ENCODE assay signal across 17 cellular contexts in genomic region chr17:64275016-64275415, GRCh38. TPM values are rescaled to one million over a fixed set of nuclear protein-coding genes. Genes with fewer than 3 reads are reported as not detected.
DNase-seq lines count a peak whose midpoint lies in the region; TF ChIP-seq lines count a peak whose summit lies in the region.
"Had no signal": no experiment of that assay in that cellular context is flagged by ENCODE, and none has a peak within 500 bp of the region (broad histone marks: within the 10 kb centered on the region; RNA-seq: fewer than 3 reads in every experiment).

No MANE protein-coding gene starts in this region.

- H3K4me1 Mint-ChIP-seq in T-helper 2 cell treated with Interferon-gamma antibody and Interleukin-4, amounts not matched to agents 5 μg/mL and 100 μg/mL, for 36 hours (ENCODE audit: low read depth): peaks cover 20% of the 10 kb centered on the region
- peaks cover 17% of the 10 kb centered on the region for H3K4me1 Mint-ChIP-seq in MCF 10A (ENCODE audit: insufficient read depth, unreplicated experiment)

- POLR2A ChIA-PET in MCF 10A (lab: Yijun Ruan, JAX): no interaction called here

- dilution Hi-C loops in mammary epithelial cell (cut with HindIII; ENCODE audit: low sequenced_read_pairs): loop anchor here (5.0 to 10.0 kb wide), 2 partner anchors 50 to 128 kb away; no protein-coding TSS in a partner anchor

- no peaks in the 10 kb centered on the region for H3K27me3 ChIP-seq in mammary epithelial cell (ENCODE audit: insufficient read depth, low read length)
- H3K27me3 ChIP-seq: BLaER1 treated with 17β-estradiol and CSF1 and Interleukin-3, amounts not matched to agents 10 nM and 100 nM had no signal

- H3K4me2 ChIP-seq in mammary epithelial cell (ENCODE audit: insufficient read depth, low read depth, low read length): no peak overlapping the region
- H3K4me2 ChIP-seq: A549; BLaER1 treated with 17β-estradiol and CSF1 and Interleukin-3, amounts not matched to agents 10 nM and 100 nM had no signal

- BruUV-seq in mammary epithelial cell (replicated peaks; lab: Mats Ljungman, UMichigan) (no TSS peak), MCF 10A (replicated peaks; lab: Mats Ljungman, UMichigan) (no TSS peak)

- TF ChIP-seq CTCF in mammary epithelial cell (conservative IDR thresholded peaks at IDR 0.05 in 1 of 2, IDR thresholded peaks at IDR 0.05 in 1 of 2; ENCODE audit: extremely low read depth in 1 of 2, insufficient read depth in 1 of 2, low read depth in 1 of 2, low read length in 2 of 2) (no peak), MCF 10A (IDR thresholded peaks at IDR 0.05; ENCODE audit: unreplicated experiment) (no peak)

- peaks cover 9% of the 10 kb centered on the region for H3K9me3 ChIP-seq in mammary epithelial cell (replicated peaks; ENCODE audit: insufficient read depth, low read length)
- H3K9me3 ChIP-seq: Caco-2 had no signal

- H3K9me3 Mint-ChIP-seq in T-helper 2 cell treated with Interferon-gamma antibody and Interleukin-4, amounts not matched to agents 5 μg/mL and 100 μg/mL, for 36 hours: peaks cover 6% of the 10 kb centered on the region
- H3K9me3 Mint-ChIP-seq in MCF 10A (ENCODE audit: unreplicated experiment): no peaks in the 10 kb centered on the region

- H3K27me3 Mint-ChIP-seq in T-helper 2 cell treated with Interferon-gamma antibody and Interleukin-4, amounts not matched to agents 5 μg/mL and 100 μg/mL, for 36 hours (ENCODE audit: low read depth): no peaks in the 10 kb centered on the region
- H3K27me3 Mint-ChIP-seq in MCF 10A (ENCODE audit: insufficient read depth, unreplicated experiment): no peaks in the 10 kb centered on the region
- H3K27me3 Mint-ChIP-seq: B cell; CD4-positive, alpha-beta T cell had no signal

- H2AFZ ChIP-seq in mammary epithelial cell (ENCODE audit: low read depth, low read length): peak overlapping the region; percentile 80

- no peak overlapping the region for H3K27ac ChIP-seq in mammary epithelial cell (ENCODE audit: insufficient read depth, low read depth, low read length)
- H3K27ac ChIP-seq: 22Rv1; A549; BLaER1 treated with 17β-estradiol and CSF1 and Interleukin-3, amounts not matched to agents 10 nM and 100 nM; C4-2B had no signal

- H3K36me3 ChIP-seq in mammary epithelial cell (ENCODE audit: insufficient read depth, low read length): no peaks in the 10 kb centered on the region
- H3K36me3 ChIP-seq: BLaER1 treated with 17β-estradiol and CSF1 and Interleukin-3, amounts not matched to agents 10 nM and 100 nM had no signal

- H3K36me3 Mint-ChIP-seq in T-helper 2 cell treated with Interferon-gamma antibody and Interleukin-4, amounts not matched to agents 5 μg/mL and 100 μg/mL, for 36 hours (ENCODE audit: low read depth): no peaks in the 10 kb centered on the region
- H3K36me3 Mint-ChIP-seq in MCF 10A (ENCODE audit: insufficient read depth, unreplicated experiment): peaks cover 3% of the 10 kb centered on the region
- H3K36me3 Mint-ChIP-seq: CD8-positive, alpha-beta T cell had no signal

- H3K79me2 ChIP-seq in mammary epithelial cell (ENCODE audit: insufficient read depth, low read length): no peaks in the 10 kb centered on the region

- H4K20me1 ChIP-seq in mammary epithelial cell (ENCODE audit: insufficient read depth, low read length): no peaks in the 10 kb centered on the region
- H4K20me1 ChIP-seq: BLaER1 treated with 17β-estradiol and CSF1 and Interleukin-3, amounts not matched to agents 10 nM and 100 nM had no signal

- H3K9ac ChIP-seq in mammary epithelial cell (ENCODE audit: insufficient read depth, low read length): no peak overlapping the region
- H3K9ac ChIP-seq: BLaER1 treated with 17β-estradiol and CSF1 and Interleukin-3, amounts not matched to agents 10 nM and 100 nM had no signal

- peak overlapping the region; percentile 7 for H3K27ac Mint-ChIP-seq in T-helper 2 cell treated with Interferon-gamma antibody and Interleukin-4, amounts not matched to agents 5 μg/mL and 100 μg/mL, for 36 hours
- H3K27ac Mint-ChIP-seq in MCF 10A (ENCODE audit: low read depth, unreplicated experiment): no peak overlapping the region
- H3K27ac Mint-ChIP-seq: B cell; CD4-positive, alpha-beta T cell; CD8-positive, alpha-beta T cell had no signal

- no peak overlapping the region for H3K4me3 ChIP-seq in mammary epithelial cell (replicated peaks in 1 of 3; ENCODE audit: insufficient read depth in 1 of 3, low read depth in 2 of 3, low read length in 3 of 3)
- H3K4me3 ChIP-seq: A549; BLaER1 treated with 17β-estradiol and CSF1 and Interleukin-3, amounts not matched to agents 10 nM and 100 nM; GM12878 had no signal

- intact Hi-C loops in mammary epithelial cell (cut with micrococcal nuclease): loop anchor here (5.0 kb wide), 2 partner anchors 73 to 93 kb away; no protein-coding TSS in a partner anchor
- intact Hi-C loops in MCF 10A (cut with micrococcal nuclease): no loop called here

- 0% methylated on average over 1 of the region's 3 CpGs for WGBS in mammary epithelial cell (ENCODE audit: low coverage, missing lambda C conversion rate)

- CTCF ChIA-PET in mammary epithelial cell (lab: Charles Lee; ENCODE audit: low non-redundant PET) (no interaction called here), MCF 10A (lab: Yijun Ruan, JAX) (no interaction called here)

- no peak for DNase-seq in T-helper 2 cell treated with Interferon-gamma antibody and Interleukin-4, amounts not matched to agents 5 μg/mL and 100 μg/mL, for 36 hours (ENCODE audit: low spot score)
- DNase-seq in T-helper 2 cell: no peak
- DNase-seq in mammary epithelial cell: peak; percentile 42
- DNase-seq in MCF 10A (ENCODE audit: unreplicated experiment): no peak
- DNase-seq in GF-D8 (lab: John Stamatoyannopoulos, UW): no peak
- DNase-seq: AML-193; Caco-2; Calu3; CD4-positive, alpha-beta T cell; CD8-positive, alpha-beta T cell; DMS79 treated with DMSO at 0.1 percent for 48 hours had no signal

- H3K4me3 Mint-ChIP-seq in T-helper 2 cell treated with Interferon-gamma antibody and Interleukin-4, amounts not matched to agents 5 μg/mL and 100 μg/mL, for 36 hours: no peak overlapping the region
- no peak overlapping the region for H3K4me3 Mint-ChIP-seq in MCF 10A (ENCODE audit: unreplicated experiment)
- H3K4me3 Mint-ChIP-seq: B cell; CD4-positive, alpha-beta T cell; CD8-positive, alpha-beta T cell had no signal

- in situ Hi-C loops in mammary epithelial cell (cut with MboI; ENCODE audit: low sequenced_read_pairs in 2 of 2): loop anchor here (10.0 to 25.0 kb wide), 4 partner anchors 113 to 363 kb away; partner anchors contain the start of genes CSHL1 (in 1 of the 2) and GH1 (in 1 of the 2)

- peaks cover 19% of the 10 kb centered on the region for H3K4me1 ChIP-seq in mammary epithelial cell (ENCODE audit: insufficient read depth, low read length)
- H3K4me1 ChIP-seq: A549 had no signal

RNA-seq across cellular contexts. Expression of gene TEX2, which starts 12.0 kb away (rescaled TPM):
- total RNA-seq in mammary epithelial cell: 100 to 1,000 TPM in 1 of 2 donors, 10 to 100 TPM in 1; 72.6 to 127 TPM
- 56.4 TPM for polyA plus RNA-seq in mammary epithelial cell
- polyA minus RNA-seq in mammary epithelial cell: 109 TPM
- 33.7 and 42.2 TPM in 2 replicates for total RNA-seq in MCF 10A (2022)
